Comparison of ENCODE assay signal across 6 cellular contexts in the genomic region with DNA sequence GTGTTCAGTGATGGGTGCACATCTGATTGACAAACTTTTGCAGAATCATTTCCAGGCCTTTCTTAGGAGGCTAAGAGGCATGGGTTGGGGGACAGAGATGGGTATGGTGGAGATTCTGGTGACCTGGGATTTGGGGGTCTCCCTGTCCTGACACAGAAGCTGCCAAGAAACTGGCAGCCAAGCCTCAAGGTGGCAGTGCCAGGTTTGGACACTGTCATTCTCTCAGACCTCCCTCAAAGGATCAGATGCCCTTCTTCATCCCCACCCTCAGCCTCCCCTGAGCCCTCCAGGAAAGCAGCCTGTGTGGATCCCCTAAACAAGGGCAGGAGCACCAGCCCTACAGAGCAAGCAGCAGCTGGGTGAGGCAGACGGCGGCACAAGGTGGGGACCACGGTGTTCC. TPM values are rescaled to one million over a fixed set of nuclear protein-coding genes. Genes with fewer than 3 reads are reported as not detected.
"Had no signal": no experiment of that assay in that cellular context is flagged by ENCODE, and none has a peak within 500 bp of the region (broad histone marks: within the 10 kb centered on the region; RNA-seq: fewer than 3 reads in every experiment).

No MANE protein-coding gene starts in this region.

- H3K4me2 ChIP-seq: GM23338 had no signal

- H3K4me3 ChIP-seq: GM23338 had no signal

- H2AFZ ChIP-seq: GM23338 had no signal

- ATAC-seq: GM23338 had no signal

- H3K9me3 Mint-ChIP-seq: GM23338, H9 had no signal

- DNase-seq: H9, HCEC 1CT, IMR-90 had no signal

- H3K27ac Mint-ChIP-seq: GM23338, H9 had no signal

- H3K4me3 Mint-ChIP-seq: GM23338, H9 had no signal

RNA-seq across cellular contexts. Expression of gene MAS1L, which starts 18.1 kb away (rescaled TPM):
- total RNA-seq: GM23338, H1, H9, HT-29, IMR-90 had no signal
- polyA plus RNA-seq: GM23338, H1, IMR-90 had no signal

RNA-seq across cellular contexts. Expression of gene OR2H1, which starts 48.9 kb away (rescaled TPM):
- total RNA-seq: GM23338, H1, H9, HT-29, IMR-90 had no signal
- polyA plus RNA-seq: GM23338, H1, IMR-90 had no signal

RNA-seq across cellular contexts. Expression of gene OR11A1, which starts 48.9 kb away (rescaled TPM):
- total RNA-seq: GM23338, H1, H9, HT-29, IMR-90 had no signal
- polyA plus RNA-seq: GM23338, H1, IMR-90 had no signal

RNA-seq across cellular contexts. Expression of gene UBD, which starts 53.7 kb away (rescaled TPM):
- total RNA-seq: GM23338, H1, H9, HT-29, IMR-90 had no signal
- polyA plus RNA-seq: GM23338, IMR-90 had no signal
